ENCODE assay signal across 19 cellular contexts in genomic region chr15:67335534-67336222, GRCh38.
"Had no signal": no experiment of that assay in that cellular context is flagged by ENCODE, and none has a peak within 500 bp of the region (broad histone marks: within the 10 kb centered on the region; RNA-seq: fewer than 3 reads in every experiment).

No MANE protein-coding gene starts in this region.

- H3K27me3 Mint-ChIP-seq: activated CD4-positive, alpha-beta memory T cell treated with anti-CD3 and anti-CD28 coated beads for 36 hours; progenitor cell of endocrine pancreas had no signal

- H3K36me3 ChIP-seq: colonic mucosa, right atrium auricular region had no signal

- H3K4me1 ChIP-seq: colonic mucosa, right atrium auricular region had no signal

- ATAC-seq: activated T-cell treated with anti-CD3 and anti-CD28 coated beads, Interleukin-2, amount 50 U/mL, for 4 hours; natural killer cell treated with Interleukin-12 subunit alpha and Interleukin-12 subunit beta and Interleukin-15 and Interleukin-18, amount 100 ng/mL, for 72 hours had no signal

- H3K27me3 ChIP-seq: colonic mucosa, right atrium auricular region had no signal

- H3K4me3 ChIP-seq: colonic mucosa, right atrium auricular region, skin epidermis had no signal

- H3K27ac ChIP-seq: colonic mucosa, right atrium auricular region, skin epidermis had no signal

- H3K9me3 Mint-ChIP-seq: activated CD4-positive, alpha-beta memory T cell treated with anti-CD3 and anti-CD28 coated beads for 36 hours; activated naive CD4-positive, alpha-beta T cell treated with anti-CD3 and anti-CD28 coated beads, Interleukin-2, amount 50 U/mL, for 24 hours; activated T-cell treated with anti-CD3 and anti-CD28 coated beads, Interleukin-2, amount 50 U/mL, for 4 hours; natural killer cell treated with Interleukin-12 subunit alpha and Interleukin-12 subunit beta and Interleukin-15 and Interleukin-18, amount 100 ng/mL, for 72 hours; stimulated activated naive CD8-positive, alpha-beta T cell treated with anti-CD3 and anti-CD28 coated beads, Interleukin-15, Interleukin-2, amounts not matched to agents 100 ng/mL and 50 ng/mL, for 24 hours had no signal

- H3K4me1 Mint-ChIP-seq: activated naive CD4-positive, alpha-beta T cell treated with anti-CD3 and anti-CD28 coated beads, Interleukin-2, amount 50 U/mL, for 24 hours had no signal

- H3K9me3 ChIP-seq: colonic mucosa, right atrium auricular region had no signal

- H3K4me3 Mint-ChIP-seq: activated CD4-positive, alpha-beta memory T cell treated with anti-CD3 and anti-CD28 coated beads for 36 hours; activated naive CD4-positive, alpha-beta T cell treated with anti-CD3 and anti-CD28 coated beads, Interleukin-2, amount 50 U/mL, for 24 hours; activated T-cell treated with anti-CD3 and anti-CD28 coated beads, Interleukin-2, amount 50 U/mL, for 4 hours; natural killer cell treated with Interleukin-12 subunit alpha and Interleukin-12 subunit beta and Interleukin-15 and Interleukin-18, amount 100 ng/mL, for 72 hours; stimulated activated naive CD8-positive, alpha-beta T cell treated with anti-CD3 and anti-CD28 coated beads, Interleukin-15, Interleukin-2, amounts not matched to agents 100 ng/mL and 50 ng/mL, for 24 hours had no signal

- H3K36me3 Mint-ChIP-seq: activated CD4-positive, alpha-beta memory T cell treated with anti-CD3 and anti-CD28 coated beads for 36 hours; activated naive CD4-positive, alpha-beta T cell treated with anti-CD3 and anti-CD28 coated beads, Interleukin-2, amount 50 U/mL, for 24 hours; natural killer cell treated with Interleukin-12 subunit alpha and Interleukin-12 subunit beta and Interleukin-15 and Interleukin-18, amount 100 ng/mL, for 72 hours had no signal

- DNase-seq: activated CD4-positive, alpha-beta memory T cell treated with anti-CD3 and anti-CD28 coated beads for 36 hours; activated CD4-positive, alpha-beta T cell treated with anti-CD3 and anti-CD28 coated beads for 1 hour; activated effector memory CD4-positive, alpha-beta T cell treated with Interleukin-2 at 50 U/mL for 16 hours; activated T-cell treated with anti-CD3 and anti-CD28 coated beads, Interleukin-2, amount 50 U/mL, for 4 hours; central memory CD4-positive, alpha-beta T cell; colonic mucosa; foreskin fibroblast; glutamatergic neuron; kidney glomerular epithelial cell; mesendoderm; occipital lobe; T-helper 1 cell; T1000 had no signal

- H3K27ac Mint-ChIP-seq: activated CD4-positive, alpha-beta memory T cell treated with anti-CD3 and anti-CD28 coated beads for 36 hours; activated naive CD4-positive, alpha-beta T cell treated with anti-CD3 and anti-CD28 coated beads, Interleukin-2, amount 50 U/mL, for 24 hours; natural killer cell treated with Interleukin-12 subunit alpha and Interleukin-12 subunit beta and Interleukin-15 and Interleukin-18, amount 100 ng/mL, for 72 hours; progenitor cell of endocrine pancreas; stimulated activated naive CD8-positive, alpha-beta T cell treated with anti-CD3 and anti-CD28 coated beads, Interleukin-15, Interleukin-2, amounts not matched to agents 100 ng/mL and 50 ng/mL, for 24 hours had no signal
